In genomic region chr11:57321996-57322880, GRCh38 we compare ENCODE assay signal across 9 cellular contexts. TPM values are rescaled to one million over a fixed set of nuclear protein-coding genes. Genes with fewer than 3 reads are reported as not detected.
DNase-seq lines count a peak whose midpoint lies in the region; ATAC-seq, FAIRE-seq and TF ChIP-seq lines count a peak whose summit lies in the region.
"Had no signal": no experiment of that assay in that cellular context is flagged by ENCODE, and none has a peak within 500 bp of the region (broad histone marks: within the 10 kb centered on the region; RNA-seq: fewer than 3 reads in every experiment).

No MANE protein-coding gene starts in this region.

- H3K79me2 ChIP-seq in astrocyte (ENCODE audit: insufficient read depth, low read length): peaks cover 56% of the 10 kb centered on the region

- ATAC-seq in left cardiac atrium: peak; percentile 62 to 70
- no peak for ATAC-seq in HG03139 (IDR thresholded peaks at IDR 0.05; ENCODE audit: unreplicated experiment)
- no peak for ATAC-seq in HG02610 (IDR thresholded peaks at IDR 0.05; ENCODE audit: unreplicated experiment)

- H4K20me1 ChIP-seq in astrocyte (ENCODE audit: insufficient read depth, low read length): peaks cover 51% of the 10 kb centered on the region

- peak overlapping the region; percentile 99 for H3K4me2 ChIP-seq in astrocyte (ENCODE audit: low read length)

- H2AFZ ChIP-seq in astrocyte (ENCODE audit: low read depth, low read length): peak overlapping the region; percentile 45

- peak; percentile 5 for DNase-seq in NCI-H1105 (lab: John Stamatoyannopoulos, UW)
- no peak for DNase-seq in NCI-H1105 treated with DMSO at 0.1 percent for 48 hours (lab: John Stamatoyannopoulos, UW)
- peak; percentile 84 for DNase-seq in NCI-H2029 (lab: John Stamatoyannopoulos, UW)
- peak; percentile 96 for DNase-seq in astrocyte (ENCODE audit: low read depth)
- DNase-seq in left cardiac atrium: peak; percentile 93
- peak in 9 of 10 donors; percentile 51 to 94 (median 70) for DNase-seq in posterior cingulate gyrus
- DNase-seq: activated naive CD8-positive, alpha-beta T cell treated with anti-CD3 and anti-CD28 coated beads, Interleukin-2, amount 10 ng/mL, durations not matched to agents 7 days and 5 days had no signal

- peak; percentile 58 for FAIRE-seq in astrocyte (lab: Jason Lieb, UNC)

- H3K27ac ChIP-seq in astrocyte (ENCODE audit: low read depth, low read length): peak overlapping the region; percentile 90

- H3K4me1 ChIP-seq in astrocyte (ENCODE audit: insufficient read depth, low read length): peaks cover 48% of the 10 kb centered on the region

- no peaks in the 10 kb centered on the region for H3K9me3 ChIP-seq in astrocyte (ENCODE audit: insufficient read depth, low read depth, low read length)

- H3K4me1 Mint-ChIP-seq in astrocyte (ENCODE audit: low read depth, unreplicated experiment): peaks cover 49% of the 10 kb centered on the region

- peaks cover 25% of the 10 kb centered on the region for H3K36me3 ChIP-seq in astrocyte (ENCODE audit: insufficient read depth, low read length)

- no peaks in the 10 kb centered on the region for H3K27me3 ChIP-seq in astrocyte (ENCODE audit: insufficient read depth, low read length)

- H3K4me3 Mint-ChIP-seq in astrocyte (ENCODE audit: unreplicated experiment): peak overlapping the region; percentile 95

- peak overlapping the region; percentile 94 for H3K9ac ChIP-seq in astrocyte (ENCODE audit: low read length)

- H3K4me3 ChIP-seq in astrocyte (ENCODE audit: insufficient read depth, low read depth, low read length): peak overlapping the region; percentile 53

- intact Hi-C loops in left cardiac atrium (cut with DNase I) (no loop called here), posterior cingulate gyrus (cut with DNase I) (no loop called here)

- H3K27ac Mint-ChIP-seq in astrocyte (ENCODE audit: unreplicated experiment): peak overlapping the region; percentile 97

- no peaks in the 10 kb centered on the region for H3K9me3 Mint-ChIP-seq in astrocyte (ENCODE audit: unreplicated experiment)
- H3K9me3 Mint-ChIP-seq: activated naive CD8-positive, alpha-beta T cell treated with anti-CD3 and anti-CD28 coated beads, Interleukin-2, amount 10 ng/mL, durations not matched to agents 7 days and 5 days had no signal

- TF ChIP-seq CTCF in astrocyte (IDR thresholded peaks at IDR 0.05; ENCODE audit: insufficient read depth, low read depth, low read length): no peak

- no peaks in the 10 kb centered on the region for H3K27me3 Mint-ChIP-seq in astrocyte (ENCODE audit: low read depth, unreplicated experiment)
- H3K27me3 Mint-ChIP-seq: activated naive CD8-positive, alpha-beta T cell treated with anti-CD3 and anti-CD28 coated beads, Interleukin-2, amount 10 ng/mL, durations not matched to agents 7 days and 5 days had no signal

- peaks cover 26% of the 10 kb centered on the region for H3K36me3 Mint-ChIP-seq in astrocyte (ENCODE audit: low read depth, unreplicated experiment)

RNA-seq across cellular contexts. Expression of gene TNKS1BP1, which starts 2.5 kb away (rescaled TPM):
- 149 and 161 TPM in 2 replicates for total RNA-seq in astrocyte
- total RNA-seq in left cardiac atrium: 10 to 100 TPM; 73.6 to 82.6 TPM

RNA-seq across cellular contexts. Expression of gene SSRP1, which starts 13.5 kb away (rescaled TPM):
- total RNA-seq in astrocyte (76.9 and 79.5 TPM in 2 replicates), left cardiac atrium (10 to 100 TPM; 34.7 to 45.5 TPM)

RNA-seq across cellular contexts. Expression of gene P2RX3, which starts 15.9 kb away (rescaled TPM):
- total RNA-seq in astrocyte: not detected in 2 replicates
- total RNA-seq in left cardiac atrium: 1 to 10 TPM in 1 of 2 donors, under 1 TPM in 1; 0.84 to 1.7 TPM
- total RNA-seq: activated naive CD8-positive, alpha-beta T cell treated with anti-CD3 and anti-CD28 coated beads, Interleukin-2, amount 10 ng/mL, durations not matched to agents 7 days and 5 days had no signal

RNA-seq across cellular contexts. Expression of gene PRG3, which starts 58.7 kb away (rescaled TPM):
- total RNA-seq in astrocyte (not detected in 2 replicates), left cardiac atrium (not detected)
- total RNA-seq: activated naive CD8-positive, alpha-beta T cell treated with anti-CD3 and anti-CD28 coated beads, Interleukin-2, amount 10 ng/mL, durations not matched to agents 7 days and 5 days had no signal

Comparison
In these comparisons a context has a peak if more than half of its experiments do, and no peak if none do; other contexts are left out.
1. ATAC-seq: peak in left cardiac atrium (2 of 2); none in HG03139 (single experiment) and HG02610 (single experiment).